ENCODE assay signal across 21 cellular contexts in the genomic region with DNA sequence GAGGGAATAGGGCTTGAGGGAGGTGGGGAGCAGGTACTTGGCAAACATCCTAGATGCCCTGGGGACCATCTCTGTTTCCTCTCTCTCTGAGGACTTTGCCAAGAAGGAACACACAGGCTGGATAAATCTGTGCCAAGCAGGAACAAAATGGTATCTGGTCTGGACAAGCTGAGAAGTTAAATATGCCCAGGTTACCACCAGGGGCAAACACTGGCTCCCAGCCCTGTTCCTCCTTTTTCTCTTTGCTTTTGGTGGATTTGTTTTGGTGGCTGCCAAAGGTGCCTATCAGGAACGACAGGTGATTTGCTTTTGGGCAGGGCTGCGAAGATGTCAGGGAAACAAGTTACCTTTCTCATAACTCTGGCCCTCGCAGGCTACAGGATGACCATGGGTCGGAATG.
"Had no signal": no experiment of that assay in that cellular context is flagged by ENCODE, and none has a peak within 500 bp of the region (broad histone marks: within the 10 kb centered on the region; RNA-seq: fewer than 3 reads in every experiment).

No MANE protein-coding gene starts in this region.

- H3K9me3 ChIP-seq: heart right ventricle, sigmoid colon, thoracic aorta, upper lobe of left lung had no signal

- DNase-seq: activated CD4-positive, alpha-beta T cell treated with anti-CD3 and anti-CD28 coated beads for 4 hours; activated CD4-positive, alpha-beta T cell treated with anti-CD3 and anti-CD28 coated beads, Interleukin-2, amount 50 U/mL, for 48 hours; activated effector memory CD4-positive, alpha-beta T cell treated with anti-CD3 and anti-CD28 coated beads, Interleukin-2, amount 50 U/mL, for 16 hours; activated naive CD4-positive, alpha-beta T cell treated with anti-CD3 and anti-CD28 coated beads, Interleukin-2, amount 10 ng/mL, durations not matched to agents 7 days and 5 days; amygdala; foreskin fibroblast; heart right ventricle; left colon; mesendoderm; naive B cell; occipital lobe; retina; sigmoid colon; stimulated activated CD4-positive, alpha-beta T cell treated with anti-CD3 and anti-CD28 coated beads, Interleukin-15, amount 100 ng/mL, for 24 hours; stimulated activated CD8-positive, alpha-beta memory T cell treated with anti-CD3 and anti-CD28 coated beads, Interleukin-4, amount 100 ng/mL, for 48 hours; stimulated activated naive B cell treated with anti-CD40 and anti-IgM and Interleukin-4, amounts not matched to agents 10 μg/mL and 1 μg/mL and 100 μg/mL, for 72 hours; T-helper 9 cell; upper lobe of left lung had no signal

- H3K4me3 ChIP-seq: heart right ventricle, sigmoid colon, smooth muscle cell, thoracic aorta, upper lobe of left lung had no signal

- H3K36me3 ChIP-seq: heart right ventricle, sigmoid colon, thoracic aorta, upper lobe of left lung had no signal

- H3K27ac ChIP-seq: heart right ventricle, sigmoid colon, thoracic aorta, upper lobe of left lung had no signal

- H3K27me3 ChIP-seq: heart right ventricle, sigmoid colon, upper lobe of left lung had no signal

- ATAC-seq: heart right ventricle; left colon; stimulated activated naive B cell treated with anti-CD40 and anti-IgM and Interleukin-4, amounts not matched to agents 10 μg/mL and 1 μg/mL and 100 μg/mL, for 72 hours; WTC11 had no signal
